9 cellular contexts compared by ENCODE assay signal in genomic region chr13:51397262-51397933, GRCh38. TPM values are rescaled to one million over a fixed set of nuclear protein-coding genes. Genes with fewer than 3 reads are reported as not detected.
DNase-seq lines count a peak whose midpoint lies in the region; ATAC-seq, FAIRE-seq and TF ChIP-seq lines count a peak whose summit lies in the region.
"Had no signal": no experiment of that assay in that cellular context is flagged by ENCODE, and none has a peak within 500 bp of the region (broad histone marks: within the 10 kb centered on the region; RNA-seq: fewer than 3 reads in every experiment).

No MANE protein-coding gene starts in this region.

- FAIRE-seq in D721Med (lab: Jason Lieb, UNC) = no peak

- ATAC-seq in left lobe of liver = peak; percentile 85
- peak; percentile 78 for ATAC-seq in thoracic aorta (ENCODE audit: insufficient number of reproducible peaks, low FRiP score, low read depth)
- ATAC-seq in GM18868 (IDR thresholded peaks at IDR 0.05; ENCODE audit: unreplicated experiment) = no peak
- ATAC-seq: activated CD8-positive, alpha-beta T cell treated with anti-CD3 and anti-CD28 coated beads, Interleukin-2, amount 10 ng/mL, durations not matched to agents 7 days and 5 days had no signal

- H3K36me3 ChIP-seq in thoracic aorta = no peaks in the 10 kb centered on the region

- DNase-seq in HFF-Myc (ENCODE audit: extremely low read depth, low read depth) (peak; percentile 6), cerebellar cortex (ENCODE audit: low spot score) (peak; percentile 45), left lobe of liver (ENCODE audit: low spot score) (no peak), thoracic aorta (ENCODE audit: low spot score) (peak; percentile 2), HK-2 (ENCODE audit: unreplicated experiment) (no peak), D721Med (ENCODE audit: insufficient read length, low spot score) (no peak)
- DNase-seq: activated CD8-positive, alpha-beta T cell treated with anti-CD3 and anti-CD28 coated beads, Interleukin-2, amount 10 ng/mL, durations not matched to agents 7 days and 5 days; MV-4-11 had no signal

- TF ChIP-seq CTCF in HFF-Myc (IDR thresholded peaks at IDR 0.05; ENCODE audit: low read depth, low read length, missing control alignments) = no peak
- no peak for TF ChIP-seq CTCF in thoracic aorta (IDR thresholded peaks at IDR 0.05)
- TF ChIP-seq CTCF in D721Med (IDR thresholded peaks at IDR 0.05; ENCODE audit: insufficient read depth, missing control alignments) = no peak

- no peak overlapping the region for H3K4me3 ChIP-seq in HFF-Myc (replicated peaks; ENCODE audit: low read depth, low read length)
- no peak overlapping the region for H3K4me3 ChIP-seq in thoracic aorta

- no peaks in the 10 kb centered on the region for H3K9me3 ChIP-seq in thoracic aorta

- H3K27me3 ChIP-seq in thoracic aorta (replicated peaks; ENCODE audit: insufficient read depth) = no peaks in the 10 kb centered on the region

- peaks cover 18 to 25% of the 10 kb centered on the region in 2 donors for H3K4me1 ChIP-seq in thoracic aorta (ENCODE audit: control insufficient read depth in 1 of 2, low read depth in 2 of 2)

- peak overlapping the region in 1 of 2 donors; percentile 58 for H3K27ac ChIP-seq in thoracic aorta

RNA-seq across cellular contexts. Expression of gene INTS6, which starts 55.4 kb away (rescaled TPM):
- 20.6 TPM for total RNA-seq in left lobe of liver
- total RNA-seq in thoracic aorta = 10 to 100 TPM; 20.7 to 34.8 TPM

RNA-seq across cellular contexts. Expression of gene SERPINE3, which starts 57.9 kb away (rescaled TPM):
- total RNA-seq in left lobe of liver (not detected), thoracic aorta (under 1 TPM in 1 of 2 donors, not detected in 1; 0.68 TPM)
- total RNA-seq: activated CD8-positive, alpha-beta T cell treated with anti-CD3 and anti-CD28 coated beads, Interleukin-2, amount 10 ng/mL, durations not matched to agents 7 days and 5 days had no signal

Comparison
In these comparisons a context has a peak if more than half of its experiments do, and no peak if none do; other contexts are left out.
1. DNase-seq: peak in HFF-Myc (single experiment), cerebellar cortex (single experiment) and thoracic aorta (single experiment); none in left lobe of liver (single experiment), HK-2 (single experiment) and D721Med (single experiment).